In genomic region chr7:17696422-17696821, GRCh38 we compare ENCODE assay signal across 9 cellular contexts.
A peak's percentile ranks its signal among the peaks of the same experiment; 100 is the strongest.
DNase-seq lines count a peak whose midpoint lies in the region; ATAC-seq, FAIRE-seq and TF ChIP-seq lines count a peak whose summit lies in the region.
"Had no signal": no experiment of that assay in that cellular context is flagged by ENCODE, and none has a peak within 500 bp of the region (broad histone marks: within the 10 kb centered on the region; RNA-seq: fewer than 3 reads in every experiment).

No MANE protein-coding gene starts in this region.

- no peaks in the 10 kb centered on the region for H4K20me1 ChIP-seq in K562 (replicated peaks; ENCODE audit: control insufficient read depth, insufficient read depth, low read length)

- FAIRE-seq in K562 (lab: Jason Lieb, UNC): no peak

- TF ChIP-seq EP300 in K562 (IDR thresholded peaks at IDR 0.05; ENCODE audit: low read length): no peak
- no peak for TF ChIP-seq EP300 in stomach (IDR thresholded peaks at IDR 0.05)

- peaks cover 11 to 36% (median 15%) of the 10 kb centered on the region in 3 donors for H3K9me3 Mint-ChIP-seq in T-cell

- WGBS in K562 (ENCODE audit: insufficient coverage, low coverage, missing lambda C conversion rate): 3% methylated on average over 6 of the region's 6 CpGs
- WGBS in stomach, 5 donors: 57 to 73% (median 60%) methylated on average over 6 of the region's 6 CpGs

- H3K9ac ChIP-seq in K562 (ENCODE audit: insufficient read depth in 1 of 2, low read depth in 2 of 2, low read length in 2 of 2): no peak overlapping the region

- peaks cover 14% of the 10 kb centered on the region for H3K9me3 ChIP-seq in MG63
- no peaks in the 10 kb centered on the region; the same call in 1 of the 2 replicates for H3K9me3 ChIP-seq in K562 (replicated peaks; ENCODE audit: control insufficient read depth, insufficient read depth, low read depth, low read length)
- peaks cover 6 to 32% (median 24%) of the 10 kb centered on the region in 4 donors for H3K9me3 ChIP-seq in stomach

- in situ Hi-C loops in K562 (cut with MboI): loop anchor here (25.0 kb wide), 1 partner anchor 1991 kb away; no protein-coding TSS in a partner anchor
- in situ Hi-C loops in KBM-7 (cut with MboI; ENCODE audit: low pct_unique_long_range_greater_than_20kb, low sequenced_read_pairs): loop anchor here (25.0 kb wide), 1 partner anchor 616 kb away; no protein-coding TSS in a partner anchor

- H3K4me1 ChIP-seq in K562 (replicated peaks in 1 of 2; ENCODE audit: control insufficient read depth in 2 of 2, insufficient read depth in 2 of 2, low read length in 2 of 2) (no peaks in the 10 kb centered on the region), stomach (peaks cover 0 to 3% (median 0%) of the 10 kb centered on the region in 4 donors)

- no peaks in the 10 kb centered on the region for H3K4me1 Mint-ChIP-seq in T-cell

- no peak overlapping the region for H3K27ac Mint-ChIP-seq in T-cell
- H3K27ac Mint-ChIP-seq: activated T-helper 2 cell treated with anti-CD3 and anti-CD28 coated beads, Interferon-gamma antibody, Interleukin-2, Interleukin-4, amounts not matched to agents 10 μg/mL and 5 μg/mL and 100 μg/mL, durations not matched to agents 14 hours and 24 hours and 36 hours had no signal

- H3K4me3 ChIP-seq in MG63 (no peak overlapping the region), K562 (no peak overlapping the region), stomach (no peak overlapping the region)

- H3K27me3 ChIP-seq in MG63 (no peaks in the 10 kb centered on the region), K562 (ENCODE audit: control insufficient read depth in 2 of 2, insufficient read depth in 2 of 2, low read length in 2 of 2) (no peaks in the 10 kb centered on the region), stomach (no peaks in the 10 kb centered on the region)

- CTCF ChIA-PET in K562 (lab: Yijun Ruan, JAX; ENCODE audit: low intra/inter-chr PET ratio): no interaction called here
- CTCF ChIA-PET in T-cell (lab: Charles Lee): no interaction called here

- peak; percentile 55 for DNase-seq in AG08396 (ENCODE audit: low spot score)
- DNase-seq in MG63: peak; percentile 31
- DNase-seq in K562 (ENCODE audit: extremely low read depth in 1 of 4, low spot score in 3 of 4): no peak
- peak; percentile 34 for DNase-seq in kidney glomerular epithelial cell (lab: John Stamatoyannopoulos, UW)
- DNase-seq in KBM-7: no peak
- no peak for DNase-seq in T-cell
- DNase-seq in stomach: no peak

- TF ChIP-seq POLR2A in K562 (conservative IDR thresholded peaks at IDR 0.05): no peak
- TF ChIP-seq POLR2A in stomach (IDR thresholded peaks at IDR 0.05): no peak

- H3K9me1 ChIP-seq in K562 (ENCODE audit: control insufficient read depth, insufficient read depth, low read length): no peaks in the 10 kb centered on the region

- no peak overlapping the region for H3K4me2 ChIP-seq in K562 (ENCODE audit: insufficient read depth, low read length)

- ATAC-seq in K562 (peak; percentile 70), GM18873 (IDR thresholded peaks at IDR 0.05; ENCODE audit: low FRiP score, unreplicated experiment) (no peak), T-cell (replicated peaks in 1 of 4) (no peak)

- H3K36me3 ChIP-seq in MG63: no peaks in the 10 kb centered on the region
- H3K36me3 ChIP-seq in K562 (ENCODE audit: control insufficient read depth, insufficient read depth, low read length): no peaks in the 10 kb centered on the region
- H3K36me3 ChIP-seq in stomach: no peaks in the 10 kb centered on the region

- H3K79me2 ChIP-seq in K562 (ENCODE audit: control insufficient read depth, insufficient read depth, low read length): no peaks in the 10 kb centered on the region

- H3K27ac ChIP-seq in K562 (ENCODE audit: extremely low read depth, low read depth, low read length) (no peak overlapping the region), stomach (peak overlapping the region in 1 of 5 donors; percentile 5)

- H3K36me3 Mint-ChIP-seq in T-cell: peaks cover 7% of the 10 kb centered on the region

- no TSS peak for BruUV-seq in K562 (replicated peaks; lab: Mats Ljungman, UMichigan)

- TF ChIP-seq RAD21 in K562 (CRISPR knock-in tag; conservative IDR thresholded peaks at IDR 0.05 in 1 of 2, IDR thresholded peaks at IDR 0.05 in 1 of 2): no peak

- POLR2A ChIA-PET in K562 (lab: Yijun Ruan, JAX): no interaction called here
- POLR2A ChIA-PET in T-cell (lab: Charles Lee): no interaction called here

- TF ChIP-seq CTCF in K562 (IDR thresholded peaks at IDR 0.05 in 2 of 3, conservative IDR thresholded peaks at IDR 0.05 in 1 of 3; ENCODE audit: insufficient read depth in 2 of 3, low read depth in 1 of 3, low read length in 3 of 3): no peak
- TF ChIP-seq CTCF in stomach (IDR thresholded peaks at IDR 0.05): no peak

- no peaks in the 10 kb centered on the region for H3K27me3 Mint-ChIP-seq in T-cell

- no peak overlapping the region for H3K4me3 Mint-ChIP-seq in T-cell

- no peak overlapping the region for H2AFZ ChIP-seq in K562 (ENCODE audit: low read depth, low read length)

- intact Hi-C loops in K562 (cut with micrococcal nuclease) (no loop called here), stomach (cut with DNase I; ENCODE audit: low total_unique reads) (no loop called here)

TF ChIP-seq in K562, 482 proteins besides CTCF, POLR2A, EP300 and RAD21 (continues in another document):
- no peak for TF ChIP-seq RAD51 (IDR thresholded peaks at IDR 0.05; ENCODE audit: borderline replicate concordance, low read depth)
- no peak for TF ChIP-seq NFXL1 (CRISPR knock-in tag; IDR thresholded peaks at IDR 0.05)
- TF ChIP-seq PREB (CRISPR knock-in tag; IDR thresholded peaks at IDR 0.05): no peak
- no peak for TF ChIP-seq ZFX (CRISPR knock-in tag; IDR thresholded peaks at IDR 0.05)
- no peak for TF ChIP-seq CREBBP (IDR thresholded peaks at IDR 0.05; ENCODE audit: low read depth, low read length)
- no peak for TF ChIP-seq HMG20A (CRISPR knock-in tag; conservative IDR thresholded peaks at IDR 0.05)
- TF ChIP-seq CEBPG (CRISPR knock-in tag; IDR thresholded peaks at IDR 0.05): peak; percentile 31; the same call in 1 of the 2 replicates
- peak; percentile 88 to 96 for TF ChIP-seq CEBPG (tag; conservative IDR thresholded peaks at IDR 0.05 in 1 of 2, IDR thresholded peaks at IDR 0.05 in 1 of 2)
- TF ChIP-seq CBFA2T3 (IDR thresholded peaks at IDR 0.05): no peak
- TF ChIP-seq E2F6 (IDR thresholded peaks at IDR 0.05; ENCODE audit: borderline replicate concordance in 1 of 2, extremely low read depth in 1 of 2, insufficient read depth in 1 of 2, insufficient read length in 1 of 2, low read depth in 1 of 2, low read length in 1 of 2, poor library complexity in 1 of 2, severe bottlenecking in 1 of 2): no peak
- TF ChIP-seq NCOA6 (IDR thresholded peaks at IDR 0.05): no peak
- no peak for TF ChIP-seq MBD2 (IDR thresholded peaks at IDR 0.05; ENCODE audit: borderline replicate concordance, low read depth)
- TF ChIP-seq PPARD (CRISPR knock-in tag; IDR thresholded peaks at IDR 0.05): no peak
- no peak for TF ChIP-seq NR2C1 (IDR thresholded peaks at IDR 0.05)
- TF ChIP-seq NR2C1 (tag; IDR thresholded peaks at IDR 0.05): no peak
- TF ChIP-seq TCF7 (IDR thresholded peaks at IDR 0.05; ENCODE audit: borderline replicate concordance): no peak
- no peak for TF ChIP-seq RFX7 (CRISPR knock-in tag; IDR thresholded peaks at IDR 0.05)
- TF ChIP-seq ZMIZ1 (IDR thresholded peaks at IDR 0.05; ENCODE audit: low read depth in 2 of 2, low read length in 2 of 2): no peak
- no peak for TF ChIP-seq ZNF511 (CRISPR knock-in tag; IDR thresholded peaks at IDR 0.05)

Comparison
In these comparisons a context has a peak if more than half of its experiments do, and no peak if none do; other contexts are left out.
1. DNase-seq: peak in AG08396 (single experiment), MG63 (single experiment) and kidney glomerular epithelial cell (single experiment); none in K562 (0 of 4), KBM-7 (single experiment), T-cell (0 of 34) and stomach (single experiment).